Comparison of ENCODE assay signal across 8 cellular contexts in genomic region chr22:39243443-39244072, GRCh38. TPM values are rescaled to one million over a fixed set of nuclear protein-coding genes. Genes with fewer than 3 reads are reported as not detected.
A peak's percentile ranks its signal among the peaks of the same experiment; 100 is the strongest.
DNase-seq lines count a peak whose midpoint lies in the region; ATAC-seq and TF ChIP-seq lines count a peak whose summit lies in the region.

No MANE protein-coding gene starts in this region.

- no peak overlapping the region for H3K27ac Mint-ChIP-seq in T-helper 1 cell treated with Interleukin-12 subunit alpha and Interleukin-12 subunit beta and Interleukin-4 antibody, amounts not matched to agents 30 μg/mL and 1 μg/mL, for 36 hours

- H3K9me3 Mint-ChIP-seq in T-helper 1 cell treated with Interleukin-12 subunit alpha and Interleukin-12 subunit beta and Interleukin-4 antibody, amounts not matched to agents 30 μg/mL and 1 μg/mL, for 36 hours, result no peaks in the 10 kb centered on the region

- peaks cover 76% of the 10 kb centered on the region for H3K27me3 Mint-ChIP-seq in T-helper 1 cell treated with Interleukin-12 subunit alpha and Interleukin-12 subunit beta and Interleukin-4 antibody, amounts not matched to agents 30 μg/mL and 1 μg/mL, for 36 hours (ENCODE audit: low read depth)

- peaks cover 7% of the 10 kb centered on the region for H3K36me3 Mint-ChIP-seq in T-helper 1 cell treated with Interleukin-12 subunit alpha and Interleukin-12 subunit beta and Interleukin-4 antibody, amounts not matched to agents 30 μg/mL and 1 μg/mL, for 36 hours (ENCODE audit: low read depth)

- H3K27me3 ChIP-seq in left lung (peaks cover 38 to 90% of the 10 kb centered on the region in 2 donors), thymus (ENCODE audit: control insufficient read depth, insufficient read depth) (peaks cover 59% of the 10 kb centered on the region)

- ATAC-seq in left lung, result no peak

- H3K4me1 ChIP-seq in left lung (peaks cover 10 to 73% of the 10 kb centered on the region in 2 donors), thymus (ENCODE audit: control insufficient read depth, insufficient read depth, low read length) (no peaks in the 10 kb centered on the region)

- DNase-seq in T-helper 1 cell, result no peak
- peak; percentile 48 for DNase-seq in astrocyte of the hippocampus (ENCODE audit: low read depth, low spot score)
- DNase-seq in left lung, result peak in 1 of 2 donors; percentile 71
- DNase-seq in anterior cingulate cortex (lab: John Stamatoyannopoulos, UW), result no peak
- no peak for DNase-seq in NCI-H2081 (lab: John Stamatoyannopoulos, UW)
- no peak for DNase-seq in NCI-H128 (lab: John Stamatoyannopoulos, UW; ENCODE audit: unreplicated experiment)

- H3K4me1 Mint-ChIP-seq in T-helper 1 cell treated with Interleukin-12 subunit alpha and Interleukin-12 subunit beta and Interleukin-4 antibody, amounts not matched to agents 30 μg/mL and 1 μg/mL, for 36 hours (ENCODE audit: low read depth), result peaks cover 28% of the 10 kb centered on the region

- peak overlapping the region; percentile 57 for H3K4me3 Mint-ChIP-seq in T-helper 1 cell treated with Interleukin-12 subunit alpha and Interleukin-12 subunit beta and Interleukin-4 antibody, amounts not matched to agents 30 μg/mL and 1 μg/mL, for 36 hours

- H3K4me3 ChIP-seq in left lung, result peak overlapping the region; percentile 38 to 54
- H3K4me3 ChIP-seq in thymus (ENCODE audit: low read length), result peak overlapping the region; percentile 34

- H3K27ac ChIP-seq in left lung (peak overlapping the region; percentile 44 to 73), thymus (ENCODE audit: low read depth) (no peak overlapping the region)

- no peak for TF ChIP-seq CTCF in left lung (IDR thresholded peaks at IDR 0.05)

- WGBS in thymus, result 3% methylated on average over 55 of the region's 55 CpGs

- intact Hi-C loops in left lung (cut with DNase I), result loop anchor here in 1 of 2 donors (10.0 kb wide), 1 partner anchor 61 kb away; no protein-coding TSS in a partner anchor

- H3K9me3 ChIP-seq in left lung (no peaks in the 10 kb centered on the region), thymus (ENCODE audit: control insufficient read depth) (no peaks in the 10 kb centered on the region)

- H3K36me3 ChIP-seq in left lung (no peaks in the 10 kb centered on the region), thymus (ENCODE audit: control insufficient read depth, insufficient read depth) (no peaks in the 10 kb centered on the region)

RNA-seq across cellular contexts. Expression of gene PDGFB, which starts 1.2 kb away (rescaled TPM):
- 10 to 100 TPM; 21.9 to 28.2 TPM for total RNA-seq in left lung
- polyA plus RNA-seq in thymus, result 4.3 TPM
